1 cellular context compared by ENCODE assay signal in genomic region chr5:132143148-132143547, GRCh38.
TF ChIP-seq lines count a peak whose summit lies in the region.

No MANE protein-coding gene starts in this region.

TF ChIP-seq in GM23338, 12 proteins besides CTCF, POLR2A, EP300 and RAD21 (continued from another document):
- TF ChIP-seq ZNF462 (CRISPR knock-in tag; IDR thresholded peaks at IDR 0.05) (no peak), POLR2AphosphoS5 (IDR thresholded peaks at IDR 0.05; ENCODE audit: low read depth) (no peak), EZH2phosphoT487 (IDR thresholded peaks at IDR 0.05; ENCODE audit: unreplicated experiment) (no peak), ZNF114 (CRISPR knock-in tag; IDR thresholded peaks at IDR 0.05) (no peak), CREB1 (CRISPR knock-in tag; IDR thresholded peaks at IDR 0.05; ENCODE audit: low read depth) (no peak), REST (IDR thresholded peaks at IDR 0.05; ENCODE audit: unreplicated experiment) (no peak)
